ENCODE assay signal across 28 cellular contexts in genomic region chr22:39679652-39680051, GRCh38.
"Had no signal": no experiment of that assay in that cellular context is flagged by ENCODE, and none has a peak within 500 bp of the region (broad histone marks: within the 10 kb centered on the region; RNA-seq: fewer than 3 reads in every experiment).

No MANE protein-coding gene starts in this region.

- H3K4me3 ChIP-seq: stomach, suprapubic skin, testis, thoracic aorta, thyroid gland, tibial artery, tibial nerve, transverse colon, upper lobe of left lung, upper lobe of right lung, uterus, vagina had no signal

- H3K9me3 ChIP-seq: stomach, suprapubic skin, testis, thoracic aorta, thyroid gland, tibial artery, tibial nerve, transverse colon, upper lobe of left lung, upper lobe of right lung, uterus, vagina had no signal

- H3K4me1 Mint-ChIP-seq: stimulated activated effector memory CD8-positive, alpha-beta T cell treated with anti-CD3 and anti-CD28 coated beads, Interleukin-12 subunit alpha, Interleukin-12 subunit beta, amount 100 ng/mL, for 72 hours had no signal

- H3K4me1 ChIP-seq: stomach, suprapubic skin, testis, thyroid gland, tibial artery, tibial nerve, transverse colon, upper lobe of left lung, upper lobe of right lung, uterus, vagina had no signal

- ATAC-seq: stimulated activated effector memory CD8-positive, alpha-beta T cell treated with anti-CD3 and anti-CD28 coated beads, Interleukin-12 subunit alpha, Interleukin-12 subunit beta, amount 100 ng/mL, for 72 hours; stimulated activated naive B cell treated with anti-CD40 and anti-IgM and Interleukin-4, amounts not matched to agents 10 μg/mL and 1 μg/mL and 100 μg/mL, for 72 hours; stimulated activated naive CD8-positive, alpha-beta T cell treated with anti-CD3 and anti-CD28 coated beads, Interleukin-15, Interleukin-2, amounts not matched to agents 100 U/mL and 50 U/mL, for 24 hours; upper lobe of right lung had no signal

- H3K36me3 ChIP-seq: stomach, suprapubic skin, thoracic aorta, thyroid gland, tibial artery, tibial nerve, transverse colon, upper lobe of left lung, upper lobe of right lung, uterus, vagina had no signal

- H3K4me3 Mint-ChIP-seq: stimulated activated effector memory CD8-positive, alpha-beta T cell treated with anti-CD3 and anti-CD28 coated beads, Interleukin-12 subunit alpha, Interleukin-12 subunit beta, amount 100 ng/mL, for 72 hours; stimulated activated memory B cell treated with anti-CD40 and anti-IgM and Interleukin-4, amounts not matched to agents 10 μg/mL and 1 μg/mL and 100 μg/mL, for 72 hours; stimulated activated naive B cell treated with anti-CD40 and anti-IgM and Interleukin-4, amounts not matched to agents 10 μg/mL and 1 μg/mL and 100 μg/mL, for 72 hours; stimulated activated naive CD8-positive, alpha-beta T cell treated with anti-CD3 and anti-CD28 coated beads, Interleukin-15, amount 100 ng/mL, for 72 hours; stimulated activated naive CD8-positive, alpha-beta T cell treated with anti-CD3 and anti-CD28 coated beads, Interleukin-15, Interleukin-2, amounts not matched to agents 100 ng/mL and 50 ng/mL, for 24 hours; type B pancreatic cell had no signal

- DNase-seq: stimulated activated CD4-positive, alpha-beta T cell treated with anti-CD3 and anti-CD28 coated beads, Interleukin-2, amount 100 ng/mL, for 48 hours; stimulated activated CD4-positive, alpha-beta T cell treated with anti-CD3 and anti-CD28 coated beads, Interleukin-4, amount 100 ng/mL, for 1 hour; stimulated activated CD4-positive, alpha-beta T cell treated with anti-CD3 and anti-CD28 coated beads, Interleukin-4, amount 100 ng/mL, for 24 hours; stimulated activated CD4-positive, alpha-beta T cell treated with anti-CD3 and anti-CD28 coated beads, Interleukin-4, amount 100 ng/mL, for 4 hours; stimulated activated CD8-positive, alpha-beta memory T cell treated with anti-CD3 and anti-CD28 coated beads, Interleukin-4, amount 100 ng/mL, for 48 hours; stimulated activated naive B cell treated with anti-CD40 and anti-IgM and Interleukin-4, amounts not matched to agents 10 μg/mL and 1 μg/mL and 100 μg/mL, for 72 hours; stimulated activated naive CD4-positive, alpha-beta T cell; stimulated activated naive CD4-positive, alpha-beta T cell treated with Interleukin-2 at 50 U/mL for 16 hours; stimulated activated naive CD8-positive, alpha-beta T cell treated with anti-CD3 and anti-CD28 coated beads, Interleukin-15, amount 100 ng/mL, for 72 hours; stimulated activated naive CD8-positive, alpha-beta T cell treated with anti-CD3 and anti-CD28 coated beads, Interleukin-15, Interleukin-2, amounts not matched to agents 100 U/mL and 50 U/mL, for 24 hours; stomach; substantia nigra; testis; thyroid gland; tibial artery; transverse colon; trophoblast cell; upper lobe of right lung; uterus had no signal

- H3K27ac ChIP-seq: stomach, suprapubic skin, testis, thoracic aorta, thyroid gland, tibial artery, tibial nerve, transverse colon, upper lobe of left lung, upper lobe of right lung, uterus, vagina had no signal

- H3K27ac Mint-ChIP-seq: stimulated activated effector memory CD8-positive, alpha-beta T cell treated with anti-CD3 and anti-CD28 coated beads, Interleukin-12 subunit alpha, Interleukin-12 subunit beta, amount 100 ng/mL, for 72 hours; stimulated activated memory B cell treated with anti-CD40 and anti-IgM and Interleukin-4, amounts not matched to agents 10 μg/mL and 1 μg/mL and 100 μg/mL, for 72 hours; stimulated activated naive B cell treated with anti-CD40 and anti-IgM and Interleukin-4, amounts not matched to agents 10 μg/mL and 1 μg/mL and 100 μg/mL, for 72 hours; stimulated activated naive CD8-positive, alpha-beta T cell treated with anti-CD3 and anti-CD28 coated beads, Interleukin-15, amount 100 ng/mL, for 72 hours; stimulated activated naive CD8-positive, alpha-beta T cell treated with anti-CD3 and anti-CD28 coated beads, Interleukin-15, Interleukin-2, amounts not matched to agents 100 ng/mL and 50 ng/mL, for 24 hours; type B pancreatic cell had no signal

- H3K27me3 ChIP-seq: testis, thyroid gland, uterus, vagina had no signal

- H3K36me3 Mint-ChIP-seq: stimulated activated effector memory CD8-positive, alpha-beta T cell treated with anti-CD3 and anti-CD28 coated beads, Interleukin-12 subunit alpha, Interleukin-12 subunit beta, amount 100 ng/mL, for 72 hours; stimulated activated memory B cell treated with anti-CD40 and anti-IgM and Interleukin-4, amounts not matched to agents 10 μg/mL and 1 μg/mL and 100 μg/mL, for 72 hours; stimulated activated naive B cell treated with anti-CD40 and anti-IgM and Interleukin-4, amounts not matched to agents 10 μg/mL and 1 μg/mL and 100 μg/mL, for 72 hours; type B pancreatic cell had no signal

- H3K9me3 Mint-ChIP-seq: stimulated activated effector memory CD8-positive, alpha-beta T cell treated with anti-CD3 and anti-CD28 coated beads, Interleukin-12 subunit alpha, Interleukin-12 subunit beta, amount 100 ng/mL, for 72 hours; stimulated activated memory B cell treated with anti-CD40 and anti-IgM and Interleukin-4, amounts not matched to agents 10 μg/mL and 1 μg/mL and 100 μg/mL, for 72 hours; stimulated activated naive B cell treated with anti-CD40 and anti-IgM and Interleukin-4, amounts not matched to agents 10 μg/mL and 1 μg/mL and 100 μg/mL, for 72 hours; stimulated activated naive CD8-positive, alpha-beta T cell treated with anti-CD3 and anti-CD28 coated beads, Interleukin-15, amount 100 ng/mL, for 72 hours; stimulated activated naive CD8-positive, alpha-beta T cell treated with anti-CD3 and anti-CD28 coated beads, Interleukin-15, Interleukin-2, amounts not matched to agents 100 ng/mL and 50 ng/mL, for 24 hours; type B pancreatic cell had no signal
